ENCODE assay signal across 8 cellular contexts in the genomic region with DNA sequence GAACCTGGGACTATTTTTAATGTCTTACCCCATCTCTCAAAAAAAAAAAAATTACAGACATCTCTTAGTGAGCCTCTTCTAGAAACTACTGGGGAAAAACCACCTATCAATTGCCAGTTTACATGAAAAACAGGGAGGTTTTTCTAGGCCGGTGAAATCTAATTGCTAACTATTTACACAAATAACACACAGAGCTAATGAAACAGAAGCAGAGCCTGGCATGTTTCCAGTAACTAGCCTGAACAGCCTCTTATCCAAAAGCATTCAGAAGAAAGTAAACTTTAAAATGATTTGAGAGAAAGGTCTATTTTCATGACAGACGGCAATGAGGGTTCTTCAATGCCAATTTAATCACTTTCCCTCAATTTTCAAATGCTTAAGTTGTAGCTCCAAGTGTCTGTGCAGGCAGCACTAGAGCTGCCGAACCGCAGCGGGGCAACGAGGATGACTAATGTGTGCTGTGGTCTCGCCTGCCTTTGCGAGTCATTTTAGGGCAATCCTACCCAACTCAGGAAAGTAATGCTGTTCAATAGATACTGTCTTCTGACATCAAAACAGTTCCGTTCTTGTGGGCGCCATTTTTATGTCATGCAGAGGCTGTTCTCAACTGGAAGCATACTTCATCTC.
DNase-seq lines count a peak whose midpoint lies in the region; ATAC-seq and TF ChIP-seq lines count a peak whose summit lies in the region.

No MANE protein-coding gene starts in this region.

- POLR2A ChIA-PET in GM10248 (lab: Yijun Ruan, JAX): no interaction called here

- no peak for TF ChIP-seq CTCF in GM10248 (IDR thresholded peaks at IDR 0.05; ENCODE audit: control extremely low read depth, extremely low read depth, low read depth, missing control alignments)

- DNase-seq in ELR (ENCODE audit: low read depth) (peak; percentile 79), NCI-H2227 (lab: John Stamatoyannopoulos, UW; ENCODE audit: unreplicated experiment) (peak; percentile 60), GM10248 (ENCODE audit: extremely low spot score) (no peak), ureter (ENCODE audit: low spot score) (no peak)
- DNase-seq in activated T-cell treated with anti-CD3 and anti-CD28 coated beads, Interleukin-2, amount 50 U/mL, for 24 hours: peak; percentile 46
- no peak for DNase-seq in natural killer cell treated with Interleukin-12 subunit alpha and Interleukin-12 subunit beta and Interleukin-15 and Interleukin-18, amount 100 ng/mL, for 72 hours (ENCODE audit: low spot score)

- no peak overlapping the region for H3K4me3 Mint-ChIP-seq in activated T-cell treated with anti-CD3 and anti-CD28 coated beads, Interleukin-2, amount 50 U/mL, for 24 hours
- no peak overlapping the region for H3K4me3 Mint-ChIP-seq in natural killer cell treated with Interleukin-12 subunit alpha and Interleukin-12 subunit beta and Interleukin-15 and Interleukin-18, amount 100 ng/mL, for 72 hours

- peaks cover 13% of the 10 kb centered on the region for H3K4me1 Mint-ChIP-seq in activated T-cell treated with anti-CD3 and anti-CD28 coated beads, Interleukin-2, amount 50 U/mL, for 24 hours (ENCODE audit: low read depth)
- H3K4me1 Mint-ChIP-seq in natural killer cell treated with Interleukin-12 subunit alpha and Interleukin-12 subunit beta and Interleukin-15 and Interleukin-18, amount 100 ng/mL, for 72 hours (ENCODE audit: low read depth in 2 of 2): peaks cover 8 to 9% of the 10 kb centered on the region in 2 donors

- no peaks in the 10 kb centered on the region for H3K9me3 Mint-ChIP-seq in activated T-cell treated with anti-CD3 and anti-CD28 coated beads, Interleukin-2, amount 50 U/mL, for 24 hours
- no peaks in the 10 kb centered on the region for H3K9me3 Mint-ChIP-seq in natural killer cell treated with Interleukin-12 subunit alpha and Interleukin-12 subunit beta and Interleukin-15 and Interleukin-18, amount 100 ng/mL, for 72 hours

- H3K27me3 Mint-ChIP-seq in activated T-cell treated with anti-CD3 and anti-CD28 coated beads, Interleukin-2, amount 50 U/mL, for 24 hours: no peaks in the 10 kb centered on the region
- H3K27me3 Mint-ChIP-seq in natural killer cell treated with Interleukin-12 subunit alpha and Interleukin-12 subunit beta and Interleukin-15 and Interleukin-18, amount 100 ng/mL, for 72 hours: no peaks in the 10 kb centered on the region

- peak; percentile 64 to 92 for ATAC-seq in natural killer cell treated with Interleukin-12 subunit alpha and Interleukin-12 subunit beta and Interleukin-15 and Interleukin-18, amount 100 ng/mL, for 72 hours
- no peak for ATAC-seq in GM21786 (IDR thresholded peaks at IDR 0.05; ENCODE audit: unreplicated experiment)
- ATAC-seq in HG02840 (IDR thresholded peaks at IDR 0.05; ENCODE audit: low FRiP score, unreplicated experiment): no peak

- H3K36me3 Mint-ChIP-seq in activated T-cell treated with anti-CD3 and anti-CD28 coated beads, Interleukin-2, amount 50 U/mL, for 24 hours (ENCODE audit: low read depth): peaks cover 55% of the 10 kb centered on the region
- H3K36me3 Mint-ChIP-seq in natural killer cell treated with Interleukin-12 subunit alpha and Interleukin-12 subunit beta and Interleukin-15 and Interleukin-18, amount 100 ng/mL, for 72 hours: peaks cover 6% of the 10 kb centered on the region

- CTCF ChIA-PET in GM10248 (lab: Yijun Ruan, JAX): interaction anchor here (1.2 to 12.0 kb wide), 3 partner anchors 10 to 76 kb away, joined by 3 to 285 read pairs (median 4); no protein-coding TSS in a partner anchor

- peak overlapping the region; percentile 44 for H3K27ac Mint-ChIP-seq in activated T-cell treated with anti-CD3 and anti-CD28 coated beads, Interleukin-2, amount 50 U/mL, for 24 hours
- H3K27ac Mint-ChIP-seq in natural killer cell treated with Interleukin-12 subunit alpha and Interleukin-12 subunit beta and Interleukin-15 and Interleukin-18, amount 100 ng/mL, for 72 hours: peak overlapping the region in 1 of 2 donors; percentile 43

Comparison
In these comparisons a context has a peak if more than half of its experiments do, and no peak if none do; other contexts are left out.
1. DNase-seq: peak in ELR (single experiment), NCI-H2227 (single experiment) and activated T-cell treated with anti-CD3 and anti-CD28 coated beads, Interleukin-2, amount 50 U/mL, for 24 hours (single experiment); none in natural killer cell treated with Interleukin-12 subunit alpha and Interleukin-12 subunit beta and Interleukin-15 and Interleukin-18, amount 100 ng/mL, for 72 hours (single experiment), GM10248 (single experiment) and ureter (single experiment).
2. ATAC-seq: peak in natural killer cell treated with Interleukin-12 subunit alpha and Interleukin-12 subunit beta and Interleukin-15 and Interleukin-18, amount 100 ng/mL, for 72 hours (2 of 2); none in GM21786 (single experiment) and HG02840 (single experiment).